Comparison of ENCODE assay signal across 8 cellular contexts in genomic region chrX:47216393-47216925, GRCh38. TPM values are rescaled to one million over a fixed set of nuclear protein-coding genes. Genes with fewer than 3 reads are reported as not detected.
DNase-seq lines count a peak whose midpoint lies in the region; TF ChIP-seq lines count a peak whose summit lies in the region.

No MANE protein-coding gene starts in this region.

- DNase-seq in RWPE1 (ENCODE audit: low spot score) = no peak
- no peak for DNase-seq in prostate gland (ENCODE audit: low spot score)
- DNase-seq in ACHN = no peak
- no peak for DNase-seq in activated gamma-delta T cell (lab: John Stamatoyannopoulos, UW)
- no peak for DNase-seq in effector CD4-positive, alpha-beta T cell
- DNase-seq in SKM-1 treated with dmso at 0.1 percent for 144 hours (lab: John Stamatoyannopoulos, UW; ENCODE audit: unreplicated experiment) = no peak

- H3F3A ChIP-seq in DOHH2 (ENCODE audit: control insufficient read depth, insufficient read depth) = peaks cover 8% of the 10 kb centered on the region

- peak overlapping the region; percentile 66; the same call in 1 of the 2 replicates for H3K4me3 ChIP-seq in DOHH2 (ENCODE audit: low read length)
- H3K4me3 ChIP-seq in esophagus (ENCODE audit: low read depth in 1 of 2, low read length in 2 of 2) = no peak overlapping the region
- H3K4me3 ChIP-seq in prostate gland = no peak overlapping the region

- in situ Hi-C loops in ACHN (cut with HindIII; ENCODE audit: low pct_ligation_motif_present, low pct_unique_long_range_greater_than_20kb, low sequenced_read_pairs) = no loop called here

- intact Hi-C loops in prostate gland (cut with DNase I) = loop anchor here (5.0 kb wide), 1 partner anchor 146 kb away; no protein-coding TSS in a partner anchor

- no peaks in the 10 kb centered on the region for H3K9me3 ChIP-seq in DOHH2 (ENCODE audit: control insufficient read depth, insufficient read depth, low read length)
- no peaks in the 10 kb centered on the region for H3K9me3 ChIP-seq in esophagus (ENCODE audit: control insufficient read depth in 2 of 2, insufficient read depth in 1 of 2, low read depth in 1 of 2, low read length in 1 of 2)
- no peaks in the 10 kb centered on the region for H3K9me3 ChIP-seq in prostate gland

- H3K4me1 ChIP-seq in DOHH2 (ENCODE audit: control insufficient read depth, low read length) (peaks cover 29% of the 10 kb centered on the region), esophagus (ENCODE audit: control insufficient read depth in 2 of 2, insufficient read depth in 2 of 2, low read length in 1 of 2) (peaks cover 0 to 13% of the 10 kb centered on the region in 2 donors), prostate gland (replicated peaks) (no peaks in the 10 kb centered on the region)

- H4K20me1 ChIP-seq in DOHH2 (ENCODE audit: control insufficient read depth, insufficient read depth, low read depth, low read length) = peaks cover 14% of the 10 kb centered on the region

- WGBS in esophagus, 2 donors = 68 to 91% methylated on average over 8 of the region's 8 CpGs
- WGBS in prostate gland = 64% methylated on average over 8 of the region's 8 CpGs

- peaks cover 29% of the 10 kb centered on the region for H3K79me2 ChIP-seq in DOHH2 (ENCODE audit: control insufficient read depth, low read length)

- CTCF ChIA-PET in RWPE1 (lab: Yijun Ruan, JAX) = no interaction called here

- H3K36me3 ChIP-seq in DOHH2 (ENCODE audit: control insufficient read depth, low read length) (peaks cover 69% of the 10 kb centered on the region), esophagus (ENCODE audit: control insufficient read depth in 2 of 2, insufficient read depth in 2 of 2, low read length in 1 of 2) (peaks cover 13 to 27% of the 10 kb centered on the region in 2 donors), prostate gland (no peaks in the 10 kb centered on the region)

- H3K4me2 ChIP-seq in DOHH2 (ENCODE audit: low read length) = peak overlapping the region; percentile 81

- POLR2A ChIA-PET in RWPE1 (lab: Yijun Ruan, JAX; ENCODE audit: low non-redundant PET) = interaction anchor here (1.0 kb wide), 1 partner anchor 17 kb away, joined by 3 read pairs; the partner anchor contains the start of gene USP11

- TF ChIP-seq CTCF in DOHH2 (IDR thresholded peaks at IDR 0.05; ENCODE audit: low read depth, low read length, poor library complexity, severe bottlenecking) = no peak
- no peak for TF ChIP-seq CTCF in RWPE1 (conservative IDR thresholded peaks at IDR 0.05; ENCODE audit: low read depth)
- no peak for TF ChIP-seq CTCF in prostate gland (IDR thresholded peaks at IDR 0.05)

- no peak for TF ChIP-seq POLR2A in prostate gland (IDR thresholded peaks at IDR 0.05)

- H3K9me2 ChIP-seq in DOHH2 (replicated peaks; ENCODE audit: control insufficient read depth, low read length) = no peaks in the 10 kb centered on the region

- no peaks in the 10 kb centered on the region for H3K27me3 ChIP-seq in DOHH2 (ENCODE audit: control insufficient read depth, low read length)
- H3K27me3 ChIP-seq in esophagus (ENCODE audit: control insufficient read depth in 1 of 2, insufficient read depth in 2 of 2, low read length in 2 of 2) = no peaks in the 10 kb centered on the region
- no peaks in the 10 kb centered on the region for H3K27me3 ChIP-seq in prostate gland (replicated peaks; ENCODE audit: insufficient read depth)

- peak overlapping the region; percentile 73 for H3K27ac ChIP-seq in DOHH2 (ENCODE audit: low read depth, low read length)
- H3K27ac ChIP-seq in RWPE1 = peak overlapping the region; percentile 93
- H3K27ac ChIP-seq in esophagus (ENCODE audit: low read depth in 2 of 2, low read length in 1 of 2) = peak overlapping the region; percentile 94 to 97
- H3K27ac ChIP-seq in prostate gland = peak overlapping the region; percentile 84 to 97

RNA-seq across cellular contexts. Expression of gene CDK16, which starts 2.0 kb away (rescaled TPM):
- 10 to 100 TPM; 47.5 to 59.8 TPM for polyA plus RNA-seq in esophagus
- 100 to 1,000 TPM in 1 of 2 donors, 10 to 100 TPM in 1; 63.5 to 173 TPM for total RNA-seq in prostate gland

RNA-seq across cellular contexts. Expression of gene USP11, which starts 16.4 kb away (rescaled TPM):
- 10 to 100 TPM; 11.3 to 13.6 TPM for polyA plus RNA-seq in esophagus
- total RNA-seq in prostate gland = 100 to 1,000 TPM in 1 of 2 donors, 10 to 100 TPM in 1; 43.3 to 124 TPM

RNA-seq across cellular contexts. Expression of gene UBA1, which starts 22.8 kb away (rescaled TPM):
- 100 to 1,000 TPM; 111 to 126 TPM for polyA plus RNA-seq in esophagus
- 100 to 1,000 TPM; 185 to 286 TPM for total RNA-seq in prostate gland
